2 cellular contexts compared by ENCODE assay signal in the genomic region with DNA sequence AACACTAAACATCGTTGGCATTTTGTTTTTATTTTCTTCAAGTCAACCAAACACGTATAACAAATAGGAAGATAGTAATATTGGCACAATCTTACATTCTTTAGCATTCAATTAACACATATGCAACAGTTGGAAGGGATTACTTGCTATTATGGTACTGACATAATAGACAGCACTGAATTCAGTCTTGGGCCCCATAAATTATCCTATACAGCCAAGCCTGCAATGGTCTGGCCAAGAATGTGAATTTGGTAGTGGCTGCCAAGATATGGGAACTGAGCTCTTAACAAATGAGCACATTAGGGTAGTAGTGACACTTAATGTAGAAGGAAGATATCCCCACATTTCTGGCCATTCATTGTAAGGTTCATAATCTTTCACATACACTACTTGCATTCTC.
TF ChIP-seq lines count a peak whose summit lies in the region.

No MANE protein-coding gene starts in this region.

TF ChIP-seq in HepG2, 621 proteins besides CTCF, POLR2A, EP300 and RAD21:
- TF ChIP-seq ZFY (CRISPR knock-in tag; IDR thresholded peaks at IDR 0.05) (no peak), ATF1 (CRISPR knock-in tag; IDR thresholded peaks at IDR 0.05) (no peak), SCMH1 (CRISPR knock-in tag; IDR thresholded peaks at IDR 0.05; ENCODE audit: borderline replicate concordance) (no peak), ZNF17 (CRISPR knock-in tag; IDR thresholded peaks at IDR 0.05) (no peak), POLR2G (IDR thresholded peaks at IDR 0.05; ENCODE audit: low read depth, low read length) (no peak), MXD4 (CRISPR knock-in tag; IDR thresholded peaks at IDR 0.05) (no peak), KAT2B (IDR thresholded peaks at IDR 0.05; ENCODE audit: borderline replicate concordance, low read depth, low read length) (no peak), RFXAP (CRISPR knock-in tag; IDR thresholded peaks at IDR 0.05; ENCODE audit: borderline replicate concordance) (no peak), KLF15 (CRISPR knock-in tag; IDR thresholded peaks at IDR 0.05; ENCODE audit: borderline replicate concordance) (no peak), PHF5A (CRISPR knock-in tag; IDR thresholded peaks at IDR 0.05; ENCODE audit: low read depth, unreplicated experiment) (no peak), TAF1 (CRISPR knock-in tag; IDR thresholded peaks at IDR 0.05) (no peak), JUNB (CRISPR knock-in tag; IDR thresholded peaks at IDR 0.05; ENCODE audit: borderline replicate concordance) (no peak), SMC3 (IDR thresholded peaks at IDR 0.05; ENCODE audit: low read length) (no peak), ZNF234 (CRISPR knock-in tag; conservative IDR thresholded peaks at IDR 0.05) (no peak), DPF2 (CRISPR knock-in tag; IDR thresholded peaks at IDR 0.05; ENCODE audit: borderline replicate concordance, low read depth) (no peak), NBN (conservative IDR thresholded peaks at IDR 0.05) (no peak)
- TF ChIP-seq, protein P1, sequence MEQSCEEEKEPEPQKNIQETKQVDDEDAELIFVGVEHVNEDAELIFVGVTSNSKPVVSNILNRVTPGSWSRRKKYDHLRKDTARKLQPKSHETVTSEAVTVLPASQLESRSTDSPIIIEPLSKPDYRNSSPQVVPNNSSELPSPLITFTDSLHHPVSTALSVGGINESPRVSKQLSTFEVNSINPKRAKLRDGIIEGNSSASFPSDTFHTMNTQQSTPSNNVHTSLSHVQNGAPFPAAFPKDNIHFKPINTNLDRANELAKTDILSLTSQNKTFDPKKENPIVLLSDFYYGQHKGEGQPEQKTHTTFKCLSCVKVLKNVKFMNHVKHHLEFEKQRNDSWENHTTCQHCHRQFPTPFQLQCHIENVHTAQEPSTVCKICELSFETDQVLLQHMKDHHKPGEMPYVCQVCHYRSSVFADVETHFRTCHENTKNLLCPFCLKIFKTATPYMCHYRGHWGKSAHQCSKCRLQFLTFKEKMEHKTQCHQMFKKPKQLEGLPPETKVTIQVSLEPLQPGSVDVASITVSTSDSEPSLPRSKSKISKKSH (CRISPR knock-in tag; IDR thresholded peaks at IDR 0.05; ENCODE audit: borderline replicate concordance) = no peak
- TF ChIP-seq, protein P2, sequence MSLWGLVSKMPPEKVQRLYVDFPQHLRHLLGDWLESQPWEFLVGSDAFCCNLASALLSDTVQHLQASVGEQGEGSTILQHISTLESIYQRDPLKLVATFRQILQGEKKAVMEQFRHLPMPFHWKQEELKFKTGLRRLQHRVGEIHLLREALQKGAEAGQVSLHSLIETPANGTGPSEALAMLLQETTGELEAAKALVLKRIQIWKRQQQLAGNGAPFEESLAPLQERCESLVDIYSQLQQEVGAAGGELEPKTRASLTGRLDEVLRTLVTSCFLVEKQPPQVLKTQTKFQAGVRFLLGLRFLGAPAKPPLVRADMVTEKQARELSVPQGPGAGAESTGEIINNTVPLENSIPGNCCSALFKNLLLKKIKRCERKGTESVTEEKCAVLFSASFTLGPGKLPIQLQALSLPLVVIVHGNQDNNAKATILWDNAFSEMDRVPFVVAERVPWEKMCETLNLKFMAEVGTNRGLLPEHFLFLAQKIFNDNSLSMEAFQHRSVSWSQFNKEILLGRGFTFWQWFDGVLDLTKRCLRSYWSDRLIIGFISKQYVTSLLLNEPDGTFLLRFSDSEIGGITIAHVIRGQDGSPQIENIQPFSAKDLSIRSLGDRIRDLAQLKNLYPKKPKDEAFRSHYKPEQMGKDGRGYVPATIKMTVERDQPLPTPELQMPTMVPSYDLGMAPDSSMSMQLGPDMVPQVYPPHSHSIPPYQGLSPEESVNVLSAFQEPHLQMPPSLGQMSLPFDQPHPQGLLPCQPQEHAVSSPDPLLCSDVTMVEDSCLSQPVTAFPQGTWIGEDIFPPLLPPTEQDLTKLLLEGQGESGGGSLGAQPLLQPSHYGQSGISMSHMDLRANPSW (CRISPR knock-in tag; IDR thresholded peaks at IDR 0.05; ENCODE audit: borderline replicate concordance) = no peak
- TF ChIP-seq, protein P3, sequence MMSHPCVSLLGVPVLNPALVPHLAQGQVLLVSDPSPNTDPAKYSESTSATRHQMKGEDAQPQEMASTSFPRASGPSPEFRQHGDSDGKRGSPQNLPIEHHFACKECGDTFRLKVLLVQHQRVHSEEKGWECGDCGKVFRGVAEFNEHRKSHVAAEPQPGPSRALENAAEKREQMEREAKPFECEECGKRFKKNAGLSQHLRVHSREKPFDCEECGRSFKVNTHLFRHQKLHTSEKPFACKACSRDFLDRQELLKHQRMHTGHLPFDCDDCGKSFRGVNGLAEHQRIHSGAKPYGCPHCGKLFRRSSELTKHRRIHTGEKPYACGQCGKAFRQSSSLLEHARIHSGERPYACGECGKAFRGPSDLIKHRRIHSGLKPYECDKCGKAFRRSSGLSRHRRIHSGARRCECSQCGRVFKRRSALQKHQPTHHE (CRISPR knock-in tag; IDR thresholded peaks at IDR 0.05; ENCODE audit: borderline replicate concordance) = no peak

TF ChIP-seq in K562, 482 proteins besides CTCF, POLR2A, EP300 and RAD21:
- TF ChIP-seq, protein P4, sequence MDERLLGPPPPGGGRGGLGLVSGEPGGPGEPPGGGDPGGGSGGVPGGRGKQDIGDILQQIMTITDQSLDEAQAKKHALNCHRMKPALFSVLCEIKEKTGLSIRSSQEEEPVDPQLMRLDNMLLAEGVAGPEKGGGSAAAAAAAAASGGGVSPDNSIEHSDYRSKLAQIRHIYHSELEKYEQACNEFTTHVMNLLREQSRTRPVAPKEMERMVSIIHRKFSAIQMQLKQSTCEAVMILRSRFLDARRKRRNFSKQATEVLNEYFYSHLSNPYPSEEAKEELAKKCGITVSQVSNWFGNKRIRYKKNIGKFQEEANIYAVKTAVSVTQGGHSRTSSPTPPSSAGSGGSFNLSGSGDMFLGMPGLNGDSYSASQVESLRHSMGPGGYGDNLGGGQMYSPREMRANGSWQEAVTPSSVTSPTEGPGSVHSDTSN (CRISPR knock-in tag; IDR thresholded peaks at IDR 0.05; ENCODE audit: low read depth) = no peak
- TF ChIP-seq, protein P4 (tag; conservative IDR thresholded peaks at IDR 0.05; ENCODE audit: low read depth) = 0 out of 2 replicates have a peak, but pooled peaks have one; percentile 11
- no peak for TF ChIP-seq ZNF239 (CRISPR knock-in tag; IDR thresholded peaks at IDR 0.05)
TF ChIP-seq in K562: peak in this region for 1.
